ENCODE assay signal across 15 cellular contexts in genomic region chr13:95955255-95955654, GRCh38.
DNase-seq lines count a peak whose midpoint lies in the region; ATAC-seq, FAIRE-seq and TF ChIP-seq lines count a peak whose summit lies in the region.
"Had no signal": no experiment of that assay in that cellular context is flagged by ENCODE, and none has a peak within 500 bp of the region (broad histone marks: within the 10 kb centered on the region; RNA-seq: fewer than 3 reads in every experiment).

No MANE protein-coding gene starts in this region.

- CTCF ChIA-PET in GM12878 (lab: Yijun Ruan, JAX) = no interaction called here

- TF ChIP-seq EP300 in GM12878 (IDR thresholded peaks at IDR 0.05; ENCODE audit: borderline replicate concordance in 1 of 2, control insufficient read depth in 1 of 2, low read depth in 2 of 2, low read length in 2 of 2) = no peak
- no peak for TF ChIP-seq EP300 in stomach (IDR thresholded peaks at IDR 0.05)

- TF ChIP-seq CTCF in GM12878 (IDR thresholded peaks at IDR 0.05 in 2 of 3, conservative IDR thresholded peaks at IDR 0.05 in 1 of 3; ENCODE audit: control insufficient read depth in 2 of 3, extremely low read depth in 1 of 3, insufficient read depth in 1 of 3, low read depth in 3 of 3, low read length in 3 of 3) = no peak
- no peak for TF ChIP-seq CTCF in chondrocyte (IDR thresholded peaks at IDR 0.05)
- TF ChIP-seq CTCF in stomach (IDR thresholded peaks at IDR 0.05) = no peak

- DNase-seq in GM12878 (ENCODE audit: low read depth, low spot score) (no peak), activated T-cell treated with anti-CD3 and anti-CD28 coated beads for 4 hours (no peak), chondrocyte (ENCODE audit: low spot score) (no peak), stomach (no peak)
- no peak for DNase-seq in activated naive CD8-positive, alpha-beta T cell treated with anti-CD3 and anti-CD28 coated beads, Interleukin-2, amount 50 U/mL, for 24 hours
- DNase-seq: NCI-H2081; NK-92 treated with Interleukin-12 subunit alpha and Interleukin-12 subunit beta, amount 100 ng/mL, for 24 hours; SHP77 treated with DMSO at 0.1 percent for 48 hours had no signal

- no TSS peak for BruUV-seq in GM12878 (replicated peaks; lab: Mats Ljungman, UMichigan)

- H3K4me2 ChIP-seq in GM12878 (ENCODE audit: control insufficient read depth, insufficient read depth) = no peak overlapping the region
- H3K4me2 ChIP-seq: BLaER1 treated with 17β-estradiol and CSF1 and Interleukin-3, amounts not matched to agents 10 nM and 100 nM had no signal

- intact Hi-C loops in GM12878 (cut with micrococcal nuclease; ENCODE audit: unreplicated experiment) = no loop called here
- intact Hi-C loops in stomach (cut with DNase I; ENCODE audit: low total_unique reads) = no loop called here

- H3K79me2 ChIP-seq in GM12878 (ENCODE audit: control insufficient read depth, insufficient read depth, low read length) = no peaks in the 10 kb centered on the region

- no peak overlapping the region for H3K4me3 ChIP-seq in GM12878
- H3K4me3 ChIP-seq in stomach = no peak overlapping the region
- H3K4me3 ChIP-seq: BLaER1 treated with 17β-estradiol and CSF1 and Interleukin-3, amounts not matched to agents 10 nM and 100 nM; lung; suprapubic skin had no signal

- WGBS in GM12878 (ENCODE audit: insufficient coverage, insufficient replicate concordance, low lambda C conversion rate, missing lambda C conversion rate) = 37% methylated on average over 3 of the region's 3 CpGs
- 71 to 89% (median 86%) methylated on average over 3 of the region's 3 CpGs for WGBS in stomach, 5 donors

- POLR2A ChIA-PET in GM12878 (lab: Charles Lee) = no interaction called here

- H3K27ac ChIP-seq in GM12878 (ENCODE audit: control insufficient read depth, insufficient read depth) (no peak overlapping the region), stomach (no peak overlapping the region)
- H3K27ac ChIP-seq: BLaER1 treated with 17β-estradiol and CSF1 and Interleukin-3, amounts not matched to agents 10 nM and 100 nM; suprapubic skin had no signal

- RAD21 ChIA-PET in GM12878 (lab: Charles Lee; ENCODE audit: unreplicated experiment) = no interaction called here

- peak; percentile 61 for FAIRE-seq in GM12878 (lab: Jason Lieb, UNC)

- H3K36me3 ChIP-seq in GM12878 (ENCODE audit: control insufficient read depth in 2 of 2, insufficient read depth in 2 of 2, low read length in 1 of 2) (peaks cover 0 to 3% of the 10 kb centered on the region in 2 experiments; a peak in 1 of 4 replicates), stomach (peaks cover 0 to 10% (median 4%) of the 10 kb centered on the region in 4 donors)
- H3K36me3 ChIP-seq: BLaER1 treated with 17β-estradiol and CSF1 and Interleukin-3, amounts not matched to agents 10 nM and 100 nM had no signal

- SMC1A ChIA-PET in GM12878 (lab: Charles Lee; ENCODE audit: uncharacterized antibody, unreplicated experiment) = no interaction called here

- H3K27me3 Mint-ChIP-seq in chondrocyte (ENCODE audit: low read depth) = no peaks in the 10 kb centered on the region
- no peaks in the 10 kb centered on the region for H3K27me3 Mint-ChIP-seq in activated naive CD8-positive, alpha-beta T cell treated with anti-CD3 and anti-CD28 coated beads, Interleukin-2, amount 50 U/mL, for 24 hours

- H3K4me1 ChIP-seq in GM12878 (ENCODE audit: control insufficient read depth, insufficient read depth, low read length) (no peaks in the 10 kb centered on the region), stomach (peaks cover 0 to 9% (median 0%) of the 10 kb centered on the region in 4 donors)
- H3K4me1 ChIP-seq: BLaER1 treated with 17β-estradiol and CSF1 and Interleukin-3, amounts not matched to agents 10 nM and 100 nM; suprapubic skin had no signal

- TF ChIP-seq POLR2A in GM12878 (IDR thresholded peaks at IDR 0.05; ENCODE audit: low read depth, low read length) (no peak), stomach (IDR thresholded peaks at IDR 0.05) (no peak)

- H3K4me3 Mint-ChIP-seq in chondrocyte (ENCODE audit: unreplicated experiment) = no peak overlapping the region
- H3K4me3 Mint-ChIP-seq in activated naive CD8-positive, alpha-beta T cell treated with anti-CD3 and anti-CD28 coated beads, Interleukin-2, amount 50 U/mL, for 24 hours = no peak overlapping the region
- H3K4me3 Mint-ChIP-seq: neural crest cell had no signal

- H3K9me3 Mint-ChIP-seq in chondrocyte (ENCODE audit: low read depth) = peaks cover 24% of the 10 kb centered on the region
- H3K9me3 Mint-ChIP-seq in activated naive CD8-positive, alpha-beta T cell treated with anti-CD3 and anti-CD28 coated beads, Interleukin-2, amount 50 U/mL, for 24 hours = peaks cover 13% of the 10 kb centered on the region

- H2AFZ ChIP-seq in GM12878 (ENCODE audit: control insufficient read depth, low read depth, low read length) = no peak overlapping the region

- H3K27me3 ChIP-seq in GM12878 (replicated peaks in 1 of 2; ENCODE audit: control insufficient read depth in 2 of 2, insufficient read depth in 2 of 2, low read length in 1 of 2) (no peaks in the 10 kb centered on the region), stomach (no peaks in the 10 kb centered on the region)
- H3K27me3 ChIP-seq: BLaER1 treated with 17β-estradiol and CSF1 and Interleukin-3, amounts not matched to agents 10 nM and 100 nM; suprapubic skin had no signal

- H3K36me3 Mint-ChIP-seq in chondrocyte (ENCODE audit: low read depth) = peaks cover 24% of the 10 kb centered on the region
- H3K36me3 Mint-ChIP-seq in activated naive CD8-positive, alpha-beta T cell treated with anti-CD3 and anti-CD28 coated beads, Interleukin-2, amount 50 U/mL, for 24 hours (ENCODE audit: low read depth) = no peaks in the 10 kb centered on the region

- H3K4me1 Mint-ChIP-seq in chondrocyte (ENCODE audit: low read depth) = no peaks in the 10 kb centered on the region
- no peaks in the 10 kb centered on the region for H3K4me1 Mint-ChIP-seq in activated naive CD8-positive, alpha-beta T cell treated with anti-CD3 and anti-CD28 coated beads, Interleukin-2, amount 50 U/mL, for 24 hours

- in situ Hi-C loops in GM12878 (cut with MboI) = no loop called here

- no peak overlapping the region for H3K27ac Mint-ChIP-seq in chondrocyte (ENCODE audit: unreplicated experiment)
- no peak overlapping the region for H3K27ac Mint-ChIP-seq in activated naive CD8-positive, alpha-beta T cell treated with anti-CD3 and anti-CD28 coated beads, Interleukin-2, amount 50 U/mL, for 24 hours

- no peak for TF ChIP-seq RAD21 in GM12878 (IDR thresholded peaks at IDR 0.05; ENCODE audit: insufficient read depth, low read depth, low read length)

- H4K20me1 ChIP-seq in GM12878 (ENCODE audit: control insufficient read depth, insufficient read depth) = no peaks in the 10 kb centered on the region
- H4K20me1 ChIP-seq: BLaER1 treated with 17β-estradiol and CSF1 and Interleukin-3, amounts not matched to agents 10 nM and 100 nM had no signal

- H3K9me3 ChIP-seq in GM12878 (replicated peaks; ENCODE audit: control insufficient read depth, insufficient read depth, low read length) (peaks cover 15% of the 10 kb centered on the region), stomach (peaks cover 0 to 9% (median 2%) of the 10 kb centered on the region in 4 donors)
- H3K9me3 ChIP-seq: suprapubic skin had no signal

- no peak overlapping the region for H3K9ac ChIP-seq in GM12878 (ENCODE audit: control insufficient read depth, insufficient read depth, low read length)
- H3K9ac ChIP-seq: BLaER1 treated with 17β-estradiol and CSF1 and Interleukin-3, amounts not matched to agents 10 nM and 100 nM had no signal

- ATAC-seq in GM18873 (IDR thresholded peaks at IDR 0.05; ENCODE audit: low FRiP score, unreplicated experiment) = peak; percentile 83
- peak; percentile 83 for ATAC-seq in GM21576 (IDR thresholded peaks at IDR 0.05; ENCODE audit: unreplicated experiment)
- peak; percentile 68 for ATAC-seq in HG03066 (IDR thresholded peaks at IDR 0.05; ENCODE audit: low read depth, unreplicated experiment)
- ATAC-seq in GM12878 = peak; percentile 72
- no peak for ATAC-seq in activated naive CD8-positive, alpha-beta T cell treated with anti-CD3 and anti-CD28 coated beads, Interleukin-2, amount 50 U/mL, for 24 hours

TF ChIP-seq in GM12878, 131 proteins besides CTCF, POLR2A, EP300 and RAD21:
- no peak for TF ChIP-seq HSF1 (IDR thresholded peaks at IDR 0.05; ENCODE audit: low read depth, low read length)
- peak; percentile 81; the same call in 1 of the 3 replicates for TF ChIP-seq POU2F2 (IDR thresholded peaks at IDR 0.05; ENCODE audit: borderline replicate concordance, low read depth, low read length)
TF ChIP-seq in GM12878: peak in this region for 1.
